Comparison of ENCODE assay signal across 1 cellular context in the genomic region with DNA sequence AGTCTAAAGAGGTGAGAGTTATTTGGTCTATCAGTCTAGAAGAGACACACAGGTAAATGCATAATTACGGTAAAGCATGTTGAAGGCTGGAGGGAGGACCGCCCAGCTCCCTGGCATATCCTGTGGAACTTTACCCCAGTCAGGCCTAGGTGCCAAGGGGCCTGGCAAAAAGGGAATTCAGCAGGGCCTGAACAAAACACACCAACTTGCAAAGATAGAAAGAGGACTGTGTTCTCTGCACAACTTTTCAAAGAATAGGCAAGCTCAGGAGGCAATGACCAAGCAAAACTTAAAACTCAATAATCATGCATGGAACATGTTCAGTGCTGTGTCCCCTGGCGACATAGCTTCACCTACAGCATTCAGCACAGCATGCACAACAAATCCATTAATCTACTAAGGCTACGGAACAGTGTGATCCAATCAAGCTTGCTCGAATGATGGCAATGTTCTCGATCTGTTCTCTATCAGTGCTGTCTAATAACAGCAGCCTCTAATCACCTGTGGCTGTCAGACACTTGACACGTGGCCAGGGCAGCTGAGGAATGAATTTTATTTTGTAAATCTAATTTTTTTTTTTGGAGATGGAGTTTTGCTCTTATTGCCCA.
TF ChIP-seq lines count a peak whose summit lies in the region.

No MANE protein-coding gene starts in this region.

TF ChIP-seq in GM23338, 12 proteins besides CTCF, POLR2A, EP300 and RAD21 (continued from another document):
- TF ChIP-seq CREB1 (CRISPR knock-in tag; IDR thresholded peaks at IDR 0.05; ENCODE audit: low read depth) (no peak), EZH2phosphoT487 (IDR thresholded peaks at IDR 0.05; ENCODE audit: unreplicated experiment) (no peak), ZNF331 (CRISPR knock-in tag; IDR thresholded peaks at IDR 0.05; ENCODE audit: low read depth) (no peak), EZH2 (IDR thresholded peaks at IDR 0.05; ENCODE audit: low read depth, unreplicated experiment) (no peak), NANOG (IDR thresholded peaks at IDR 0.05; ENCODE audit: borderline replicate concordance) (no peak), STAT1 (IDR thresholded peaks at IDR 0.05; ENCODE audit: unreplicated experiment) (no peak), JUNB (IDR thresholded peaks at IDR 0.05; ENCODE audit: unreplicated experiment) (no peak)
- TF ChIP-seq, protein P1, sequence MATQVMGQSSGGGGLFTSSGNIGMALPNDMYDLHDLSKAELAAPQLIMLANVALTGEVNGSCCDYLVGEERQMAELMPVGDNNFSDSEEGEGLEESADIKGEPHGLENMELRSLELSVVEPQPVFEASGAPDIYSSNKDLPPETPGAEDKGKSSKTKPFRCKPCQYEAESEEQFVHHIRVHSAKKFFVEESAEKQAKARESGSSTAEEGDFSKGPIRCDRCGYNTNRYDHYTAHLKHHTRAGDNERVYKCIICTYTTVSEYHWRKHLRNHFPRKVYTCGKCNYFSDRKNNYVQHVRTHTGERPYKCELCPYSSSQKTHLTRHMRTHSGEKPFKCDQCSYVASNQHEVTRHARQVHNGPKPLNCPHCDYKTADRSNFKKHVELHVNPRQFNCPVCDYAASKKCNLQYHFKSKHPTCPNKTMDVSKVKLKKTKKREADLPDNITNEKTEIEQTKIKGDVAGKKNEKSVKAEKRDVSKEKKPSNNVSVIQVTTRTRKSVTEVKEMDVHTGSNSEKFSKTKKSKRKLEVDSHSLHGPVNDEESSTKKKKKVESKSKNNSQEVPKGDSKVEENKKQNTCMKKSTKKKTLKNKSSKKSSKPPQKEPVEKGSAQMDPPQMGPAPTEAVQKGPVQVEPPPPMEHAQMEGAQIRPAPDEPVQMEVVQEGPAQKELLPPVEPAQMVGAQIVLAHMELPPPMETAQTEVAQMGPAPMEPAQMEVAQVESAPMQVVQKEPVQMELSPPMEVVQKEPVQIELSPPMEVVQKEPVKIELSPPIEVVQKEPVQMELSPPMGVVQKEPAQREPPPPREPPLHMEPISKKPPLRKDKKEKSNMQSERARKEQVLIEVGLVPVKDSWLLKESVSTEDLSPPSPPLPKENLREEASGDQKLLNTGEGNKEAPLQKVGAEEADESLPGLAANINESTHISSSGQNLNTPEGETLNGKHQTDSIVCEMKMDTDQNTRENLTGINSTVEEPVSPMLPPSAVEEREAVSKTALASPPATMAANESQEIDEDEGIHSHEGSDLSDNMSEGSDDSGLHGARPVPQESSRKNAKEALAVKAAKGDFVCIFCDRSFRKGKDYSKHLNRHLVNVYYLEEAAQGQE (IDR thresholded peaks at IDR 0.05; ENCODE audit: unreplicated experiment), result no peak
- TF ChIP-seq, protein P2, sequence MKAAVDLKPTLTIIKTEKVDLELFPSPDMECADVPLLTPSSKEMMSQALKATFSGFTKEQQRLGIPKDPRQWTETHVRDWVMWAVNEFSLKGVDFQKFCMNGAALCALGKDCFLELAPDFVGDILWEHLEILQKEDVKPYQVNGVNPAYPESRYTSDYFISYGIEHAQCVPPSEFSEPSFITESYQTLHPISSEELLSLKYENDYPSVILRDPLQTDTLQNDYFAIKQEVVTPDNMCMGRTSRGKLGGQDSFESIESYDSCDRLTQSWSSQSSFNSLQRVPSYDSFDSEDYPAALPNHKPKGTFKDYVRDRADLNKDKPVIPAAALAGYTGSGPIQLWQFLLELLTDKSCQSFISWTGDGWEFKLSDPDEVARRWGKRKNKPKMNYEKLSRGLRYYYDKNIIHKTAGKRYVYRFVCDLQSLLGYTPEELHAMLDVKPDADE (IDR thresholded peaks at IDR 0.05), result no peak
